In the genomic region with DNA sequence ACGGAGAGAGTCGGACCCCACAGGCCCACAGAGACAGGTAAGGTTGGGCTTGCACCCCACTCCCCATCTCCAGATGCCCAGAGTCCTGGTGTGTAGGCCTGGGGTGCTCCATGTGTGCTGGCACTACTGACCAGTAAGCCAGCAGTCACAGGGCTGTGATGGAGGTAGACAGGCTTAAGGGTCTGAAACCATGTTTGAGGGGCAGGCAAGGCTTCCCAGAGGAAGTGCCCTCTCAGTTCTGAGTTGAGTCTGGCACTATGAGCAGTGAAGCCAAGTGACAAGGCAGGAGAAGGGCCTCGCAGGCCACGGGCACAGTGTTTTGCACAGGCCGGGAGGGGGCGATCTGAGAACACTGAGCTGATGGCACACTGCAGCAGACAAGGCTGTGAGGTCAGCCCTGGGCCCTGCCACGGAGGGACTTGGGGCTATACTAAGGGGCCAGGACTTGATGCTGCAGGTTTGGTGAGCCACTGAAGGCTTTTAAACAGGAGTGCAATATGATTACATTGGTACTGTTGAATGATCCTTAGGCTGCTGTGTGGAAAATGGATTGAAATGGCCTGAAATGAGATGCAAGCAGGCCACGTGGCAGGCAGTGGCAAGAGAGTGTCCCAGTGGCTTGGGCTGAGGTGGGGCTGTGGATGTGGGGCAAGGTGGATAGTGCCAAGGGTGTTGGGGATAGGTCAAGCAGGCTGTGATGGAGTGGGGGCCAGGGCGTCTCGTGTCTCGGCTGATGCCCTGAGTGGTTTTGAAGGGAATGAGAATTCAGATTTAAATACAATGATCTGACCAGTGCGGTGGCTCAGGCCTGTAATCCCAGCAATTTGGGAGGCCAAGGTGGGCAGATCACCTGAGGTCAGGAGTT, we compare ENCODE assay signal across 1 cellular context.
TF ChIP-seq lines count a peak whose summit lies in the region.

No MANE protein-coding gene starts in this region.

TF ChIP-seq in HepG2, 621 proteins besides CTCF, POLR2A, EP300 and RAD21 (continued from another document and continues in another):
- TF ChIP-seq, protein P1, sequence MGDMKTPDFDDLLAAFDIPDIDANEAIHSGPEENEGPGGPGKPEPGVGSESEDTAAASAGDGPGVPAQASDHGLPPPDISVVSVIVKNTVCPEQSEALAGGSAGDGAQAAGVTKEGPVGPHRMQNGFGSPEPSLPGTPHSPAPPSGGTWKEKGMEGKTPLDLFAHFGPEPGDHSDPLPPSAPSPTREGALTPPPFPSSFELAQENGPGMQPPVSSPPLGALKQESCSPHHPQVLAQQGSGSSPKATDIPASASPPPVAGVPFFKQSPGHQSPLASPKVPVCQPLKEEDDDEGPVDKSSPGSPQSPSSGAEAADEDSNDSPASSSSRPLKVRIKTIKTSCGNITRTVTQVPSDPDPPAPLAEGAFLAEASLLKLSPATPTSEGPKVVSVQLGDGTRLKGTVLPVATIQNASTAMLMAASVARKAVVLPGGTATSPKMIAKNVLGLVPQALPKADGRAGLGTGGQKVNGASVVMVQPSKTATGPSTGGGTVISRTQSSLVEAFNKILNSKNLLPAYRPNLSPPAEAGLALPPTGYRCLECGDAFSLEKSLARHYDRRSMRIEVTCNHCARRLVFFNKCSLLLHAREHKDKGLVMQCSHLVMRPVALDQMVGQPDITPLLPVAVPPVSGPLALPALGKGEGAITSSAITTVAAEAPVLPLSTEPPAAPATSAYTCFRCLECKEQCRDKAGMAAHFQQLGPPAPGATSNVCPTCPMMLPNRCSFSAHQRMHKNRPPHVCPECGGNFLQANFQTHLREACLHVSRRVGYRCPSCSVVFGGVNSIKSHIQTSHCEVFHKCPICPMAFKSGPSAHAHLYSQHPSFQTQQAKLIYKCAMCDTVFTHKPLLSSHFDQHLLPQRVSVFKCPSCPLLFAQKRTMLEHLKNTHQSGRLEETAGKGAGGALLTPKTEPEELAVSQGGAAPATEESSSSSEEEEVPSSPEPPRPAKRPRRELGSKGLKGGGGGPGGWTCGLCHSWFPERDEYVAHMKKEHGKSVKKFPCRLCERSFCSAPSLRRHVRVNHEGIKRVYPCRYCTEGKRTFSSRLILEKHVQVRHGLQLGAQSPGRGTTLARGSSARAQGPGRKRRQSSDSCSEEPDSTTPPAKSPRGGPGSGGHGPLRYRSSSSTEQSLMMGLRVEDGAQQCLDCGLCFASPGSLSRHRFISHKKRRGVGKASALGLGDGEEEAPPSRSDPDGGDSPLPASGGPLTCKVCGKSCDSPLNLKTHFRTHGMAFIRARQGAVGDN (CRISPR knock-in tag; IDR thresholded peaks at IDR 0.05) = peak; percentile 94
- TF ChIP-seq ZNF605 (CRISPR knock-in tag; IDR thresholded peaks at IDR 0.05) = peak; percentile 66
- 0 out of 2 replicates have a peak, but pooled peaks have one; percentile 28 for TF ChIP-seq THAP9 (CRISPR knock-in tag; IDR thresholded peaks at IDR 0.05; ENCODE audit: borderline replicate concordance)
- TF ChIP-seq ZFP82 (CRISPR knock-in tag; IDR thresholded peaks at IDR 0.05; ENCODE audit: borderline replicate concordance) = no peak
- TF ChIP-seq ZNF451 (CRISPR knock-in tag; IDR thresholded peaks at IDR 0.05) = 0 out of 2 replicates have a peak, but pooled peaks have one; percentile 29
- 0 out of 2 replicates have a peak, but pooled peaks have one; percentile 40 for TF ChIP-seq PAXIP1 (CRISPR knock-in tag; conservative IDR thresholded peaks at IDR 0.05)
- peak; percentile 84 for TF ChIP-seq ATF2 (CRISPR knock-in tag; IDR thresholded peaks at IDR 0.05)
- peak; percentile 86 for TF ChIP-seq KDM2A (CRISPR knock-in tag; IDR thresholded peaks at IDR 0.05; ENCODE audit: borderline replicate concordance, low read depth)
- TF ChIP-seq DMAP1 (CRISPR knock-in tag; IDR thresholded peaks at IDR 0.05) = peak; percentile 50; the same call in 1 of the 2 replicates
- TF ChIP-seq MEIS1 (CRISPR knock-in tag; IDR thresholded peaks at IDR 0.05; ENCODE audit: borderline replicate concordance) = peak; percentile 86; the same call in 1 of the 2 replicates
- peak; percentile 80; the same call in 1 of the 2 replicates for TF ChIP-seq ZNF501 (CRISPR knock-in tag; IDR thresholded peaks at IDR 0.05)
- 0 out of 2 replicates have a peak, but pooled peaks have one; percentile 57 for TF ChIP-seq ZNF792 (CRISPR knock-in tag; IDR thresholded peaks at IDR 0.05)
- TF ChIP-seq HOXA5 (CRISPR knock-in tag; IDR thresholded peaks at IDR 0.05) = no peak
- TF ChIP-seq MEF2D (CRISPR knock-in tag; IDR thresholded peaks at IDR 0.05) = 0 out of 2 replicates have a peak, but pooled peaks have one; percentile 77
- TF ChIP-seq, protein P2, sequence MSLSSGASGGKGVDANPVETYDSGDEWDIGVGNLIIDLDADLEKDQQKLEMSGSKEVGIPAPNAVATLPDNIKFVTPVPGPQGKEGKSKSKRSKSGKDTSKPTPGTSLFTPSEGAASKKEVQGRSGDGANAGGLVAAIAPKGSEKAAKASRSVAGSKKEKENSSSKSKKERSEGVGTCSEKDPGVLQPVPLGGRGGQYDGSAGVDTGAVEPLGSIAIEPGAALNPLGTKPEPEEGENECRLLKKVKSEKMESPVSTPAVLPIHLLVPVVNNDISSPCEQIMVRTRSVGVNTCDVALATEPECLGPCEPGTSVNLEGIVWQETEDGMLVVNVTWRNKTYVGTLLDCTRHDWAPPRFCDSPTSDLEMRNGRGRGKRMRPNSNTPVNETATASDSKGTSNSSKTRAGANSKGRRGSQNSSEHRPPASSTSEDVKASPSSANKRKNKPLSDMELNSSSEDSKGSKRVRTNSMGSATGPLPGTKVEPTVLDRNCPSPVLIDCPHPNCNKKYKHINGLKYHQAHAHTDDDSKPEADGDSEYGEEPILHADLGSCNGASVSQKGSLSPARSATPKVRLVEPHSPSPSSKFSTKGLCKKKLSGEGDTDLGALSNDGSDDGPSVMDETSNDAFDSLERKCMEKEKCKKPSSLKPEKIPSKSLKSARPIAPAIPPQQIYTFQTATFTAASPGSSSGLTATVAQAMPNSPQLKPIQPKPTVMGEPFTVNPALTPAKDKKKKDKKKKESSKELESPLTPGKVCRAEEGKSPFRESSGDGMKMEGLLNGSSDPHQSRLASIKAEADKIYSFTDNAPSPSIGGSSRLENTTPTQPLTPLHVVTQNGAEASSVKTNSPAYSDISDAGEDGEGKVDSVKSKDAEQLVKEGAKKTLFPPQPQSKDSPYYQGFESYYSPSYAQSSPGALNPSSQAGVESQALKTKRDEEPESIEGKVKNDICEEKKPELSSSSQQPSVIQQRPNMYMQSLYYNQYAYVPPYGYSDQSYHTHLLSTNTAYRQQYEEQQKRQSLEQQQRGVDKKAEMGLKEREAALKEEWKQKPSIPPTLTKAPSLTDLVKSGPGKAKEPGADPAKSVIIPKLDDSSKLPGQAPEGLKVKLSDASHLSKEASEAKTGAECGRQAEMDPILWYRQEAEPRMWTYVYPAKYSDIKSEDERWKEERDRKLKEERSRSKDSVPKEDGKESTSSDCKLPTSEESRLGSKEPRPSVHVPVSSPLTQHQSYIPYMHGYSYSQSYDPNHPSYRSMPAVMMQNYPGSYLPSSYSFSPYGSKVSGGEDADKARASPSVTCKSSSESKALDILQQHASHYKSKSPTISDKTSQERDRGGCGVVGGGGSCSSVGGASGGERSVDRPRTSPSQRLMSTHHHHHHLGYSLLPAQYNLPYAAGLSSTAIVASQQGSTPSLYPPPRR (CRISPR knock-in tag; IDR thresholded peaks at IDR 0.05; ENCODE audit: borderline replicate concordance) = peak; percentile 67; the same call in 1 of the 2 replicates
- peak; percentile 49; the same call in 1 of the 2 replicates for TF ChIP-seq TARDBP (CRISPR knock-in tag; IDR thresholded peaks at IDR 0.05)
- TF ChIP-seq KAT7 (CRISPR knock-in tag; IDR thresholded peaks at IDR 0.05; ENCODE audit: borderline replicate concordance) = peak; percentile 82; the same call in 1 of the 2 replicates
